ENCODE assay signal across 26 cellular contexts in the genomic region with DNA sequence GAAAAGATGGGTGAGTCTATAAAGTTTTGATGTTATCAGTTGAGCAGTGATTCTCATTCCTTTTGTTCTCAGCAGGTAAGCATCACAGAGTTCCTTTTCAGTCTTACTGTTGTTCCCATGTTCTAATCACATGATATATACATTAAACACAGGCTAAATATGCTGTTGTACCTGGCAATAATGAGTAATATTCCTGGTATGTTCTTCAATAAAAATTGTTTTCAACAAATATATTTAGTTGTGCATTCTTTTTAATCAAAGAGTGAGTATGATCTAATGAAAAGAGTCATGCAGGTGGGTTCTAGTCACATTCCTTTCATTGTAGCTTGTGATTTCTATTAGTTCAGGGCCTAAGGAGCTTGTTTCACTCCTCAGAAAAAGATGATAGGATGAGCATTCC.
"Had no signal": no experiment of that assay in that cellular context is flagged by ENCODE, and none has a peak within 500 bp of the region (broad histone marks: within the 10 kb centered on the region; RNA-seq: fewer than 3 reads in every experiment).

No MANE protein-coding gene starts in this region.

- H3K27ac ChIP-seq: coronary artery, dorsolateral prefrontal cortex, epithelial cell of prostate, esophagus squamous epithelium, gastroesophageal sphincter, heart left ventricle, hepatocyte, left lung, lower lobe of right lung had no signal

- H3K79me2 ChIP-seq: hepatocyte had no signal

- H3K36me3 ChIP-seq: esophagus squamous epithelium, gastroesophageal sphincter, heart left ventricle, left lung, lower lobe of right lung had no signal

- H3K27me3 ChIP-seq: dorsolateral prefrontal cortex, esophagus squamous epithelium, gastroesophageal sphincter, heart left ventricle, hepatocyte, left lung had no signal

- H3K9me3 Mint-ChIP-seq: memory B cell had no signal

- DNase-seq: dermis blood vessel endothelial cell; dorsolateral prefrontal cortex; effector CD4-positive, alpha-beta T cell; effector memory CD4-positive, alpha-beta T cell; erythroblast; esophagus squamous epithelium; foreskin fibroblast; heart left ventricle; hypothalamus; immature natural killer cell; islet precursor cell; left cardiac atrium; left lung; left ventricle myocardium superior; lower lobe of right lung; mesendoderm; midbrain; naive thymus-derived CD4-positive, alpha-beta T cell had no signal

- H3K27ac Mint-ChIP-seq: immature natural killer cell; memory B cell; naive thymus-derived CD4-positive, alpha-beta T cell had no signal

- H2AFZ ChIP-seq: hepatocyte had no signal

- H3K4me3 Mint-ChIP-seq: immature natural killer cell; memory B cell; naive thymus-derived CD4-positive, alpha-beta T cell had no signal

- H3K4me2 ChIP-seq: hepatocyte had no signal

- H3K27me3 Mint-ChIP-seq: memory B cell; naive thymus-derived CD4-positive, alpha-beta T cell had no signal

- H3K4me3 ChIP-seq: coronary artery, dorsolateral prefrontal cortex, esophagus squamous epithelium, gastroesophageal sphincter, heart left ventricle, hepatocyte, left lung, lower lobe of right lung had no signal

- H3K9me3 ChIP-seq: gastroesophageal sphincter, heart left ventricle, left lung, lower lobe of right lung had no signal

- H3K36me3 Mint-ChIP-seq: immature natural killer cell; memory B cell; naive thymus-derived CD4-positive, alpha-beta T cell had no signal

- H3K4me1 Mint-ChIP-seq: immature natural killer cell; memory B cell; naive thymus-derived CD4-positive, alpha-beta T cell had no signal

- FAIRE-seq: colon, endothelial cell of umbilical vein, frontal cortex had no signal

- H3K4me1 ChIP-seq: esophagus squamous epithelium, gastroesophageal sphincter, heart left ventricle, left lung, lower lobe of right lung had no signal
